17 cellular contexts compared by ENCODE assay signal in the genomic region with DNA sequence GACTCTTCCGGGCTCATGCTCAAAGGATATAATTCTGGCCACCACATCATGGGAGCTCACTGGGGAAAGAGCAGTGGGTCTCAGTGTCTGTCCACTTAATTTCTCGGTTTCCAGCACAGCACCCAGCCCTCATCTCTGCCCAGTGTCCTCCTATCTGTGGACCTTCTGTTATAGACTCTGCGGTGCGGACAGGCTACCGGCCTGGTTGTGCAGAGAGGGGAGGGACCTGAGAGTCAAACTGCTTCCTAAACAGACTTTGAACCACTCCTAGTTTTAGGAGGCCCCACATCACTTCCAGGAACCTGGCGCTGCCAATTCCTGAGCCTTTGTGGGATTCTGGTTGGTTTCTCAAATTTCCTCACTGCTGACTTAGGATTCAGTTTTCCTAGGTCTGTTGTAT. TPM values are rescaled to one million over a fixed set of nuclear protein-coding genes. Genes with fewer than 3 reads are reported as not detected.
A peak's percentile ranks its signal among the peaks of the same experiment; 100 is the strongest.
DNase-seq lines count a peak whose midpoint lies in the region; TF ChIP-seq lines count a peak whose summit lies in the region.
"Had no signal": no experiment of that assay in that cellular context is flagged by ENCODE, and none has a peak within 500 bp of the region (broad histone marks: within the 10 kb centered on the region; RNA-seq: fewer than 3 reads in every experiment).

No MANE protein-coding gene starts in this region.

- whole genome bisulfite sequencing in smooth muscle cell (ENCODE audit: low lambda C conversion rate): 92% methylated on average over 6 of the region's 6 CpGs
- WGBS in sigmoid colon, 2 donors: 94% methylated on average over 6 of the region's 6 CpGs

- H3K27ac Mint-ChIP-seq in activated T-cell treated with anti-CD3 and anti-CD28 coated beads, Interleukin-2, amount 50 U/mL, for 24 hours: peak overlapping the region; percentile 97
- peak overlapping the region; percentile 4 for H3K27ac Mint-ChIP-seq in glutamatergic neuron (ENCODE audit: unreplicated experiment)

- no peaks in the 10 kb centered on the region for H3F3A ChIP-seq in smooth muscle cell (ENCODE audit: low read depth)

- no peaks in the 10 kb centered on the region for H3K79me2 ChIP-seq in smooth muscle cell (ENCODE audit: low read depth)

- TF ChIP-seq POLR2A in sigmoid colon (IDR thresholded peaks at IDR 0.05): no peak

- intact Hi-C loops in sigmoid colon (cut with DNase I): no loop called here

- H3K4me1 ChIP-seq in SJCRH30 (peaks cover 40% of the 10 kb centered on the region), smooth muscle cell (ENCODE audit: low read depth) (no peaks in the 10 kb centered on the region), sigmoid colon (no peaks in the 10 kb centered on the region)
- H3K4me1 ChIP-seq: testis had no signal

- H3K27me3 ChIP-seq in SJCRH30 (no peaks in the 10 kb centered on the region), smooth muscle cell (ENCODE audit: low read depth) (no peaks in the 10 kb centered on the region), sigmoid colon (no peaks in the 10 kb centered on the region)
- H3K27me3 ChIP-seq: testis had no signal

- no peaks in the 10 kb centered on the region for H3K36me3 Mint-ChIP-seq in activated T-cell treated with anti-CD3 and anti-CD28 coated beads, Interleukin-2, amount 50 U/mL, for 24 hours (ENCODE audit: low read depth)
- H3K36me3 Mint-ChIP-seq in glutamatergic neuron (ENCODE audit: unreplicated experiment): no peaks in the 10 kb centered on the region

- no peak overlapping the region for H3K9ac ChIP-seq in smooth muscle cell (ENCODE audit: low read depth)

- TF ChIP-seq CTCF in glutamatergic neuron (IDR thresholded peaks at IDR 0.05; ENCODE audit: partially characterized antibody, unreplicated experiment) (no peak), smooth muscle cell (IDR thresholded peaks at IDR 0.05; ENCODE audit: borderline replicate concordance, insufficient read depth, poor library complexity, severe bottlenecking) (no peak), sigmoid colon (IDR thresholded peaks at IDR 0.05) (no peak)

- peaks cover 2% of the 10 kb centered on the region for H3K9me3 Mint-ChIP-seq in activated T-cell treated with anti-CD3 and anti-CD28 coated beads, Interleukin-2, amount 50 U/mL, for 24 hours
- no peaks in the 10 kb centered on the region for H3K9me3 Mint-ChIP-seq in glutamatergic neuron (ENCODE audit: unreplicated experiment)

- H3K4me2 ChIP-seq in smooth muscle cell: no peak overlapping the region
- H3K4me2 ChIP-seq: PC-9 had no signal

- H3K4me3 ChIP-seq in SJCRH30 (peak overlapping the region; percentile 23), smooth muscle cell (no peak overlapping the region), sigmoid colon (no peak overlapping the region)
- H3K4me3 ChIP-seq: PC-9, testis had no signal

- peaks cover 81% of the 10 kb centered on the region for H3K4me1 Mint-ChIP-seq in activated T-cell treated with anti-CD3 and anti-CD28 coated beads, Interleukin-2, amount 50 U/mL, for 24 hours (ENCODE audit: low read depth)
- H3K4me1 Mint-ChIP-seq in glutamatergic neuron (ENCODE audit: low read depth, unreplicated experiment): peaks cover 14% of the 10 kb centered on the region

- H4K20me1 ChIP-seq in smooth muscle cell (ENCODE audit: low read depth): no peaks in the 10 kb centered on the region

- H3K27ac ChIP-seq in SJCRH30: peak overlapping the region; percentile 85
- peak overlapping the region; percentile 72 for H3K27ac ChIP-seq in smooth muscle cell (ENCODE audit: low read depth)
- H3K27ac ChIP-seq in sigmoid colon: no peak overlapping the region
- H3K27ac ChIP-seq: PC-9, testis had no signal

- H3K9me3 ChIP-seq in SJCRH30 (replicated peaks) (no peaks in the 10 kb centered on the region), smooth muscle cell (replicated peaks; ENCODE audit: low read depth) (no peaks in the 10 kb centered on the region), sigmoid colon (no peaks in the 10 kb centered on the region)
- H3K9me3 ChIP-seq: testis had no signal

- no peak for DNase-seq in activated T-cell treated with anti-CD3 and anti-CD28 coated beads, Interleukin-2, amount 50 U/mL, for 24 hours
- no peak for DNase-seq in activated T-cell treated with anti-CD3 and anti-CD28 coated beads, Interleukin-2, amount 50 U/mL, for 48 hours
- peak; percentile 66 to 88 for DNase-seq in SJCRH30
- no peak for DNase-seq in glutamatergic neuron
- DNase-seq in smooth muscle cell (lab: John Stamatoyannopoulos, UW; ENCODE audit: unreplicated experiment): no peak
- no peak for DNase-seq in sigmoid colon
- DNase-seq in middle frontal gyrus (ENCODE audit: extremely low spot score, low spot score): no peak
- DNase-seq in NCI-H2029 treated with DMSO at 0.1 percent for 48 hours (lab: John Stamatoyannopoulos, UW): no peak
- DNase-seq: activated CD4-positive, alpha-beta T cell treated with anti-CD3 and anti-CD28 coated beads, Interleukin-2, amount 50 U/mL, for 1 hour; activated naive CD4-positive, alpha-beta T cell; central memory CD4-positive, alpha-beta T cell; DMS153; kidney glomerular epithelial cell; NCI-H1417; NCI-H510A; PC-9; testis had no signal

- H3K36me3 ChIP-seq in SJCRH30 (no peaks in the 10 kb centered on the region), smooth muscle cell (ENCODE audit: low read depth) (no peaks in the 10 kb centered on the region), sigmoid colon (no peaks in the 10 kb centered on the region)

- H3K4me3 Mint-ChIP-seq in activated T-cell treated with anti-CD3 and anti-CD28 coated beads, Interleukin-2, amount 50 U/mL, for 24 hours: no peak overlapping the region
- H3K4me3 Mint-ChIP-seq in glutamatergic neuron (ENCODE audit: unreplicated experiment): no peak overlapping the region

- H3K27me3 Mint-ChIP-seq in activated T-cell treated with anti-CD3 and anti-CD28 coated beads, Interleukin-2, amount 50 U/mL, for 24 hours: no peaks in the 10 kb centered on the region
- H3K27me3 Mint-ChIP-seq in glutamatergic neuron (ENCODE audit: unreplicated experiment): peaks cover 6% of the 10 kb centered on the region

- TF ChIP-seq EP300 in sigmoid colon (IDR thresholded peaks at IDR 0.05): no peak

- no peak overlapping the region for H2AFZ ChIP-seq in smooth muscle cell (ENCODE audit: low read depth)
- H2AFZ ChIP-seq: PC-9 had no signal

RNA-seq across cellular contexts. Expression of a gene that starts 59.8 kb away (rescaled TPM):
- total RNA-seq in SJCRH30 (2014; rRNA removed; shearing (Covaris generic)): 42.4 and 46.6 TPM in 2 replicates
- total RNA-seq in glutamatergic neuron (ENCODE audit: unreplicated experiment): 57.1 TPM
- total RNA-seq in smooth muscle cell: 42.8 and 47.7 TPM in 2 replicates
- 59.9 and 63.9 TPM in 2 replicates for polyA plus RNA-seq in smooth muscle cell
- 10 to 100 TPM; 38.5 to 63.5 (median 43.5) TPM for total RNA-seq in sigmoid colon
- 10 to 100 TPM; 49.9 to 76.9 (median 61.5) TPM for polyA plus RNA-seq in sigmoid colon

Comparison
In these comparisons a context has a peak if more than half of its experiments do, and no peak if none do; other contexts are left out.
1. DNase-seq: peak in SJCRH30 (2 of 2); none in activated T-cell treated with anti-CD3 and anti-CD28 coated beads, Interleukin-2, amount 50 U/mL, for 24 hours (single experiment), activated T-cell treated with anti-CD3 and anti-CD28 coated beads, Interleukin-2, amount 50 U/mL, for 48 hours (0 of 2), glutamatergic neuron (single experiment), smooth muscle cell (single experiment), sigmoid colon (single experiment), middle frontal gyrus (single experiment) and NCI-H2029 treated with DMSO at 0.1 percent for 48 hours (single experiment).
2. H3K27ac ChIP-seq: peak in SJCRH30 (single experiment) and smooth muscle cell (single experiment); none in sigmoid colon (0 of 4).